2 cellular contexts compared by ENCODE assay signal in the genomic region with DNA sequence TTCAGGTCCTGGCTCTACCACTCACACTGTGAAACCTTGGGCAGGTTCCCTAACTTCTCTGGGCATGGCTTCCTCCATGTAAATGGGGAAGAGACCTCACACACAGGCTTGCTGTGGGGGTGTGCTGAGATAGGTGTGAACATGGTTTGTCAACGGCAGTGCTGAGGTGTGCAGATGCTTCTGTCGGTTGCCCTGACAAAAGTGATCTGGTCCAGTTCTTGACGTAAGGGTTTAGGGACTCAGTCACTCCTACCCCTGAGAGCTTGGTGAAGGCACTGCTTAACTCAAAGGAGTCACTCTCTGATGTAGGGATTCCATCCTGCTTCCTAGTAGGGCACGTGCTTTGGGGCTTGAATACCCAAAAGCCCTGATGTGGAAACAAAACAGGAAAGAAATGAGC.
TF ChIP-seq lines count a peak whose summit lies in the region.

No MANE protein-coding gene starts in this region.

TF ChIP-seq in GM23338, 12 proteins besides CTCF, POLR2A, EP300 and RAD21 (continues in another document):
- TF ChIP-seq ZNF331 (CRISPR knock-in tag; IDR thresholded peaks at IDR 0.05; ENCODE audit: low read depth) (no peak), ZNF114 (CRISPR knock-in tag; IDR thresholded peaks at IDR 0.05) (no peak), CREB1 (CRISPR knock-in tag; IDR thresholded peaks at IDR 0.05; ENCODE audit: low read depth) (no peak), STAT1 (IDR thresholded peaks at IDR 0.05; ENCODE audit: unreplicated experiment) (no peak), NANOG (IDR thresholded peaks at IDR 0.05; ENCODE audit: borderline replicate concordance) (no peak), JUNB (IDR thresholded peaks at IDR 0.05; ENCODE audit: unreplicated experiment) (no peak), POLR2AphosphoS5 (IDR thresholded peaks at IDR 0.05; ENCODE audit: low read depth) (no peak), EZH2 (IDR thresholded peaks at IDR 0.05; ENCODE audit: low read depth, unreplicated experiment) (no peak), EZH2phosphoT487 (IDR thresholded peaks at IDR 0.05; ENCODE audit: unreplicated experiment) (no peak)
- TF ChIP-seq, protein P1, sequence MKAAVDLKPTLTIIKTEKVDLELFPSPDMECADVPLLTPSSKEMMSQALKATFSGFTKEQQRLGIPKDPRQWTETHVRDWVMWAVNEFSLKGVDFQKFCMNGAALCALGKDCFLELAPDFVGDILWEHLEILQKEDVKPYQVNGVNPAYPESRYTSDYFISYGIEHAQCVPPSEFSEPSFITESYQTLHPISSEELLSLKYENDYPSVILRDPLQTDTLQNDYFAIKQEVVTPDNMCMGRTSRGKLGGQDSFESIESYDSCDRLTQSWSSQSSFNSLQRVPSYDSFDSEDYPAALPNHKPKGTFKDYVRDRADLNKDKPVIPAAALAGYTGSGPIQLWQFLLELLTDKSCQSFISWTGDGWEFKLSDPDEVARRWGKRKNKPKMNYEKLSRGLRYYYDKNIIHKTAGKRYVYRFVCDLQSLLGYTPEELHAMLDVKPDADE (IDR thresholded peaks at IDR 0.05): no peak
- TF ChIP-seq, protein P2, sequence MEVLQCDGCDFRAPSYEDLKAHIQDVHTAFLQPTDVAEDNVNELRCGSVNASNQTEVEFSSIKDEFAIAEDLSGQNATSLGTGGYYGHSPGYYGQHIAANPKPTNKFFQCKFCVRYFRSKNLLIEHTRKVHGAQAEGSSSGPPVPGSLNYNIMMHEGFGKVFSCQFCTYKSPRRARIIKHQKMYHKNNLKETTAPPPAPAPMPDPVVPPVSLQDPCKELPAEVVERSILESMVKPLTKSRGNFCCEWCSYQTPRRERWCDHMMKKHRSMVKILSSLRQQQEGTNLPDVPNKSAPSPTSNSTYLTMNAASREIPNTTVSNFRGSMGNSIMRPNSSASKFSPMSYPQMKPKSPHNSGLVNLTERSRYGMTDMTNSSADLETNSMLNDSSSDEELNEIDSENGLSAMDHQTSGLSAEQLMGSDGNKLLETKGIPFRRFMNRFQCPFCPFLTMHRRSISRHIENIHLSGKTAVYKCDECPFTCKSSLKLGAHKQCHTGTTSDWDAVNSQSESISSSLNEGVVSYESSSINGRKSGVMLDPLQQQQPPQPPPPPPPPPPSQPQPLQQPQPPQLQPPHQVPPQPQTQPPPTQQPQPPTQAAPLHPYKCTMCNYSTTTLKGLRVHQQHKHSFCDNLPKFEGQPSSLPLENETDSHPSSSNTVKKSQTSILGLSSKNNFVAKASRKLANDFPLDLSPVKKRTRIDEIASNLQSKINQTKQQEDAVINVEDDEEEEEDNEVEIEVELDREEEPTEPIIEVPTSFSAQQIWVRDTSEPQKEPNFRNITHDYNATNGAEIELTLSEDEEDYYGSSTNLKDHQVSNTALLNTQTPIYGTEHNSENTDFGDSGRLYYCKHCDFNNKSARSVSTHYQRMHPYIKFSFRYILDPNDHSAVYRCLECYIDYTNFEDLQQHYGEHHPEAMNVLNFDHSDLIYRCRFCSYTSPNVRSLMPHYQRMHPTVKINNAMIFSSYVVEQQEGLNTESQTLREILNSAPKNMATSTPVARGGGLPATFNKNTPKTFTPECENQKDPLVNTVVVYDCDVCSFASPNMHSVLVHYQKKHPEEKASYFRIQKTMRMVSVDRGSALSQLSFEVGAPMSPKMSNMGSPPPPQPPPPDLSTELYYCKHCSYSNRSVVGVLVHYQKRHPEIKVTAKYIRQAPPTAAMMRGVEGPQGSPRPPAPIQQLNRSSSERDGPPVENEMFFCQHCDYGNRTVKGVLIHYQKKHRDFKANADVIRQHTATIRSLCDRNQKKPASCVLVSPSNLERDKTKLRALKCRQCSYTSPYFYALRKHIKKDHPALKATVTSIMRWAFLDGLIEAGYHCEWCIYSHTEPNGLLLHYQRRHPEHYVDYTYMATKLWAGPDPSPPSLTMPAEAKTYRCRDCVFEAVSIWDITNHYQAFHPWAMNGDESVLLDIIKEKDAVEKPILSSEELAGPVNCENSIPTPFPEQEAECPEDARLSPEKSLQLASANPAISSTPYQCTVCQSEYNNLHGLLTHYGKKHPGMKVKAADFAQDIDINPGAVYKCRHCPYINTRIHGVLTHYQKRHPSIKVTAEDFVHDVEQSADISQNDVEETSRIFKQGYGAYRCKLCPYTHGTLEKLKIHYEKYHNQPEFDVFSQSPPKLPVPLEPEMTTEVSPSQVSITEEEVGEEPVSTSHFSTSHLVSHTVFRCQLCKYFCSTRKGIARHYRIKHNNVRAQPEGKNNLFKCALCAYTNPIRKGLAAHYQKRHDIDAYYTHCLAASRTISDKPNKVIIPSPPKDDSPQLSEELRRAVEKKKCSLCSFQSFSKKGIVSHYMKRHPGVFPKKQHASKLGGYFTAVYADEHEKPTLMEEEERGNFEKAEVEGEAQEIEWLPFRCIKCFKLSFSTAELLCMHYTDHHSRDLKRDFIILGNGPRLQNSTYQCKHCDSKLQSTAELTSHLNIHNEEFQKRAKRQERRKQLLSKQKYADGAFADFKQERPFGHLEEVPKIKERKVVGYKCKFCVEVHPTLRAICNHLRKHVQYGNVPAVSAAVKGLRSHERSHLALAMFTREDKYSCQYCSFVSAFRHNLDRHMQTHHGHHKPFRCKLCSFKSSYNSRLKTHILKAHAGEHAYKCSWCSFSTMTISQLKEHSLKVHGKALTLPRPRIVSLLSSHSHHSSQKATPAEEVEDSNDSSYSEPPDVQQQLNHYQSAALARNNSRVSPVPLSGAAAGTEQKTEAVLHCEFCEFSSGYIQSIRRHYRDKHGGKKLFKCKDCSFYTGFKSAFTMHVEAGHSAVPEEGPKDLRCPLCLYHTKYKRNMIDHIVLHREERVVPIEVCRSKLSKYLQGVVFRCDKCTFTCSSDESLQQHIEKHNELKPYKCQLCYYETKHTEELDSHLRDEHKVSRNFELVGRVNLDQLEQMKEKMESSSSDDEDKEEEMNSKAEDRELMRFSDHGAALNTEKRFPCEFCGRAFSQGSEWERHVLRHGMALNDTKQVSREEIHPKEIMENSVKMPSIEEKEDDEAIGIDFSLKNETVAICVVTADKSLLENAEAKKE (CRISPR knock-in tag; IDR thresholded peaks at IDR 0.05): no peak

TF ChIP-seq in GM12878, 131 proteins besides CTCF, POLR2A, EP300 and RAD21:
- 0 out of 2 replicates have a peak, but pooled peaks have one; percentile 18 for TF ChIP-seq IKZF1 (conservative IDR thresholded peaks at IDR 0.05)
- TF ChIP-seq KDM1A (IDR thresholded peaks at IDR 0.05; ENCODE audit: borderline replicate concordance): no peak
- no peak for TF ChIP-seq CEBPB (IDR thresholded peaks at IDR 0.05; ENCODE audit: borderline replicate concordance in 1 of 2, low read depth in 2 of 2, low read length in 2 of 2)
